Comparison of ENCODE assay signal across 7 cellular contexts in genomic region chr19:17075860-17076538, GRCh38. TPM values are rescaled to one million over a fixed set of nuclear protein-coding genes. Genes with fewer than 3 reads are reported as not detected.
DNase-seq lines count a peak whose midpoint lies in the region; ATAC-seq, FAIRE-seq and TF ChIP-seq lines count a peak whose summit lies in the region.

No MANE protein-coding gene starts in this region.

- peaks cover 22% of the 10 kb centered on the region for H3K4me1 Mint-ChIP-seq in progenitor cell of endocrine pancreas (ENCODE audit: low read depth)

- no peak for FAIRE-seq in GM12892 (lab: Jason Lieb, UNC)

- DNase-seq in GM12892 (ENCODE audit: insufficient read length) (no peak), NOMO-1 (lab: John Stamatoyannopoulos, UW; ENCODE audit: unreplicated experiment in 2 of 2) (peak; percentile 21 to 27), germinal center (ENCODE audit: low spot score) (peak; percentile 41), progenitor cell of endocrine pancreas (ENCODE audit: low spot score, unreplicated experiment) (no peak)
- DNase-seq in activated T-helper 9 cell treated with anti-CD3 and anti-CD28 coated beads, Interleukin-2, amount 50 U/mL, for 16 hours (ENCODE audit: low read depth): peak; percentile 34

- H3K9me3 Mint-ChIP-seq in progenitor cell of endocrine pancreas (ENCODE audit: low read depth): no peaks in the 10 kb centered on the region

- H3K36me3 Mint-ChIP-seq in progenitor cell of endocrine pancreas (ENCODE audit: insufficient read depth): peaks cover 2% of the 10 kb centered on the region

- ATAC-seq in HG03039 (IDR thresholded peaks at IDR 0.05; ENCODE audit: unreplicated experiment) (no peak), HG03196 (IDR thresholded peaks at IDR 0.05; ENCODE audit: unreplicated experiment) (no peak)

- TF ChIP-seq POLR2A in GM12892 (IDR thresholded peaks at IDR 0.05; ENCODE audit: low read depth, low read length): peak; percentile 10; the same call in 1 of the 2 replicates

- H3K27me3 Mint-ChIP-seq in progenitor cell of endocrine pancreas: no peaks in the 10 kb centered on the region

- no peak for TF ChIP-seq CTCF in progenitor cell of endocrine pancreas (IDR thresholded peaks at IDR 0.05; ENCODE audit: unreplicated experiment)

- peak overlapping the region; percentile 80 for H3K27ac Mint-ChIP-seq in progenitor cell of endocrine pancreas

- peak overlapping the region; percentile 91 for H3K4me3 Mint-ChIP-seq in progenitor cell of endocrine pancreas (ENCODE audit: low read depth)

RNA-seq across cellular contexts. Expression of gene MYO9B, which starts 0.4 kb away (rescaled TPM):
- 126 TPM for polyA plus RNA-seq in GM12892 (2012; ENCODE audit: missing spikeins)
- total RNA-seq in progenitor cell of endocrine pancreas: 78.5 and 79.7 TPM in 2 replicates

RNA-seq across cellular contexts. Expression of gene HAUS8, which starts 0.7 kb away (rescaled TPM):
- 16.3 TPM for polyA plus RNA-seq in GM12892 (2012; ENCODE audit: missing spikeins)
- total RNA-seq in progenitor cell of endocrine pancreas: 17.7 and 21.7 TPM in 2 replicates

RNA-seq across cellular contexts. Expression of gene CPAMD8, which starts 49.4 kb away (rescaled TPM):
- polyA plus RNA-seq in GM12892 (2012; ENCODE audit: missing spikeins): 0.49 TPM
- total RNA-seq in progenitor cell of endocrine pancreas: 58.6 and 63.4 TPM in 2 replicates

Comparison
In these comparisons a context has a peak if more than half of its experiments do, and no peak if none do; other contexts are left out.
1. DNase-seq: peak in NOMO-1 (2 of 2), activated T-helper 9 cell treated with anti-CD3 and anti-CD28 coated beads, Interleukin-2, amount 50 U/mL, for 16 hours (single experiment) and germinal center (single experiment); none in GM12892 (single experiment) and progenitor cell of endocrine pancreas (single experiment).